In the genomic region with DNA sequence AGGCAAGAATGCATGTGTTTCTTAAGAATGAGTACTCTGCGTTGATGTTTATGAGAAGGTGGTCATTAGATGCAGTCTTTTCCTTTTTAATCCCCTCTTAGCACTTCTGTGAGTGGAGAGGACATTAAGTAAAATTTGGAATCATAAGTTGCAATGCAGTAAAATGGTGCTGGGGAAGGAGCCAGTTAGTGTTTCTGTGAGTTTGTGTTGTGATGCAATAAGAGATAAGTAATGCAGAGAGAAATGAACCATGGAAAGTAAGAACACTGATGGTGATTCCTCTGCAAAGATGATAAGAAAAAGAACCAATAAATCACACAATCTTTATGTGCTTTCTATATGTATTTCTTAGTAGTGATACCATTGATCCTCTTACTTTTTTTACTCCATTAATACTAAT, we compare ENCODE assay signal across 2 cellular contexts.
TF ChIP-seq lines count a peak whose summit lies in the region.

No MANE protein-coding gene starts in this region.

TF ChIP-seq in A549, 52 proteins besides CTCF, POLR2A, EP300 and RAD21 (continued from another document):
- TF ChIP-seq NPAS2 (CRISPR knock-in tag; IDR thresholded peaks at IDR 0.05; ENCODE audit: borderline replicate concordance) (no peak), HDAC2 (IDR thresholded peaks at IDR 0.05) (no peak), KDM5A (IDR thresholded peaks at IDR 0.05) (no peak), CHD2 (IDR thresholded peaks at IDR 0.05; ENCODE audit: low read length, partially characterized antibody) (no peak), TP53 (CRISPR knock-in tag; IDR thresholded peaks at IDR 0.05) (no peak), ZNF302 (CRISPR knock-in tag; IDR thresholded peaks at IDR 0.05) (no peak), RARB (CRISPR knock-in tag; IDR thresholded peaks at IDR 0.05) (no peak)
- TF ChIP-seq, protein P1, sequence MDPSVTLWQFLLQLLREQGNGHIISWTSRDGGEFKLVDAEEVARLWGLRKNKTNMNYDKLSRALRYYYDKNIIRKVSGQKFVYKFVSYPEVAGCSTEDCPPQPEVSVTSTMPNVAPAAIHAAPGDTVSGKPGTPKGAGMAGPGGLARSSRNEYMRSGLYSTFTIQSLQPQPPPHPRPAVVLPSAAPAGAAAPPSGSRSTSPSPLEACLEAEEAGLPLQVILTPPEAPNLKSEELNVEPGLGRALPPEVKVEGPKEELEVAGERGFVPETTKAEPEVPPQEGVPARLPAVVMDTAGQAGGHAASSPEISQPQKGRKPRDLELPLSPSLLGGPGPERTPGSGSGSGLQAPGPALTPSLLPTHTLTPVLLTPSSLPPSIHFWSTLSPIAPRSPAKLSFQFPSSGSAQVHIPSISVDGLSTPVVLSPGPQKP (IDR thresholded peaks at IDR 0.05; ENCODE audit: low read depth, low read length): no peak
- TF ChIP-seq, protein P2, sequence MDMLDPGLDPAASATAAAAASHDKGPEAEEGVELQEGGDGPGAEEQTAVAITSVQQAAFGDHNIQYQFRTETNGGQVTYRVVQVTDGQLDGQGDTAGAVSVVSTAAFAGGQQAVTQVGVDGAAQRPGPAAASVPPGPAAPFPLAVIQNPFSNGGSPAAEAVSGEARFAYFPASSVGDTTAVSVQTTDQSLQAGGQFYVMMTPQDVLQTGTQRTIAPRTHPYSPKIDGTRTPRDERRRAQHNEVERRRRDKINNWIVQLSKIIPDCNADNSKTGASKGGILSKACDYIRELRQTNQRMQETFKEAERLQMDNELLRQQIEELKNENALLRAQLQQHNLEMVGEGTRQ (IDR thresholded peaks at IDR 0.05): no peak
- TF ChIP-seq, protein P3, sequence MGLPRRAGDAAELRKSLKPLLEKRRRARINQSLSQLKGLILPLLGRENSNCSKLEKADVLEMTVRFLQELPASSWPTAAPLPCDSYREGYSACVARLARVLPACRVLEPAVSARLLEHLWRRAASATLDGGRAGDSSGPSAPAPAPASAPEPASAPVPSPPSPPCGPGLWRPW (IDR thresholded peaks at IDR 0.05): no peak

TF ChIP-seq in HEK293, 187 proteins besides CTCF, POLR2A, EP300 and RAD21 (continued from another document):
- TF ChIP-seq, protein P4, sequence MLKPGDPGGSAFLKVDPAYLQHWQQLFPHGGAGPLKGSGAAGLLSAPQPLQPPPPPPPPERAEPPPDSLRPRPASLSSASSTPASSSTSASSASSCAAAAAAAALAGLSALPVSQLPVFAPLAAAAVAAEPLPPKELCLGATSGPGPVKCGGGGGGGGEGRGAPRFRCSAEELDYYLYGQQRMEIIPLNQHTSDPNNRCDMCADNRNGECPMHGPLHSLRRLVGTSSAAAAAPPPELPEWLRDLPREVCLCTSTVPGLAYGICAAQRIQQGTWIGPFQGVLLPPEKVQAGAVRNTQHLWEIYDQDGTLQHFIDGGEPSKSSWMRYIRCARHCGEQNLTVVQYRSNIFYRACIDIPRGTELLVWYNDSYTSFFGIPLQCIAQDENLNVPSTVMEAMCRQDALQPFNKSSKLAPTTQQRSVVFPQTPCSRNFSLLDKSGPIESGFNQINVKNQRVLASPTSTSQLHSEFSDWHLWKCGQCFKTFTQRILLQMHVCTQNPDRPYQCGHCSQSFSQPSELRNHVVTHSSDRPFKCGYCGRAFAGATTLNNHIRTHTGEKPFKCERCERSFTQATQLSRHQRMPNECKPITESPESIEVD (tag by site-specific recombination; IDR thresholded peaks at IDR 0.05): peak; percentile 25; the same call in 1 of the 2 replicates
- TF ChIP-seq WT1 (tag by site-specific recombination; IDR thresholded peaks at IDR 0.05): no peak
- 0 out of 2 replicates have a peak, but pooled peaks have one; percentile 13 for TF ChIP-seq ZSCAN30 (tag by site-specific recombination; IDR thresholded peaks at IDR 0.05)
- peak; percentile 38; the same call in 1 of the 2 replicates for TF ChIP-seq PRDM1 (tag by site-specific recombination; IDR thresholded peaks at IDR 0.05)
